In the genomic region with DNA sequence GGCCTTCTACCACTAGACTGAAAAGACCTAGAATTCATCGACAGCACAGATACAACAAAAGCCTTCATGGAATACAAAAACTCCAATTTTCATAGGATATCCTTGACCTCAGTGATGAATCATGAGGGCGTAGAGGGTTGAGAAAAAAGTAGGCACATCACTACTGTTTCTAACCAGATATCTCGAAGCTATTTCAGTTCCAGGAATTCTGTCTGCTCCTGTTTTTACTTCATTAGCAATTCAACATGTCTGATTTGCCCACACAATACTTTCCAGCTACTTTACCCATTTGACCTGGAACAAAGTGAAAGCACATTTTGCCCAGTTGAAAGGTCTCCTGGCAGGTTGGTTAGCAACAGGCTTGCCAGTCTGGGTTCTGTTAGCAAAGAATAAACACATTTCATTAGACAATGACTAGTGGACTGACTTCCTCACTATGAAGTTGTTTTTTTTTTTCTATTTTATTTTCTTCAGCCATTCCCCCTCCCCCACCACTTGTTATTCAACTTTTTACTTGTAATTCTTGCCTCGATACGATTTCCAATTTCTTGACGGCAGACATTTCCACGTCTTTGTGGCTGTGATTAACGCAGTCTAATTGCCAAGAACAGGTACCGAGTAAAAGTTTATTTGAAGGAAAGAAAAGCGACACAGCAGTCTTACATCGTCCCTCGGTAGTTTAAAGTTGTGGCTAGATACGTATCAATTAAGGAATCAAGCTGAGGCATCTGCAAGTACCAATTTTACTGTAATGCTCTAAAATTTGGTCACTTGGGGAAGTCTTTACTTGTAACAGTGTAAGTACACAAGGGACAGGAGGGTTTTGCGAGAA, we compare ENCODE assay signal across 8 cellular contexts. TPM values are rescaled to one million over a fixed set of nuclear protein-coding genes. Genes with fewer than 3 reads are reported as not detected.
DNase-seq lines count a peak whose midpoint lies in the region; ATAC-seq, FAIRE-seq and TF ChIP-seq lines count a peak whose summit lies in the region.

No MANE protein-coding gene starts in this region.

- H3K4me3 Mint-ChIP-seq in activated CD4-positive, alpha-beta memory T cell treated with anti-CD3 and anti-CD28 coated beads for 36 hours, result peak overlapping the region; percentile 94

- CTCF ChIA-PET in activated CD4-positive, alpha-beta memory T cell treated with anti-CD3 and anti-CD28 coated beads for 36 hours (lab: Charles Lee), result interaction anchor here (0.6 kb wide), 1 partner anchor 18 kb away, joined by 3 read pairs; no protein-coding TSS in a partner anchor

- H3K27me3 ChIP-seq in HL-60 (ENCODE audit: insufficient read depth, poor library complexity, severe bottlenecking) (no peaks in the 10 kb centered on the region), rectal smooth muscle tissue (ENCODE audit: control insufficient read depth, insufficient read depth, low read length) (no peaks in the 10 kb centered on the region)

- intact Hi-C loops in activated CD4-positive, alpha-beta memory T cell treated with anti-CD3 and anti-CD28 coated beads for 36 hours (cut with micrococcal nuclease), result loop anchor here (1.0 to 10.0 kb wide), 5 partner anchors 225 to 702 kb away; no protein-coding TSS in a partner anchor

- peaks cover 15% of the 10 kb centered on the region for H3K4me1 ChIP-seq in rectal smooth muscle tissue (ENCODE audit: control insufficient read depth, insufficient read depth, low read length)

- no peaks in the 10 kb centered on the region for H3K36me3 ChIP-seq in rectal smooth muscle tissue (ENCODE audit: control insufficient read depth, insufficient read depth, low read length)

- DNase-seq in CD1c-positive myeloid dendritic cell (ENCODE audit: extremely low spot score), result peak; percentile 71
- DNase-seq in HL-60 (ENCODE audit: low read depth in 1 of 2, low spot score in 1 of 2), result no peak
- DNase-seq in activated CD4-positive, alpha-beta memory T cell treated with anti-CD3 and anti-CD28 coated beads for 36 hours, result no peak
- DNase-seq in glomerular endothelial cell (ENCODE audit: extremely low read depth, low read depth, low spot score), result peak; percentile 61
- DNase-seq in occipital lobe (lab: John Stamatoyannopoulos, UW), result no peak
- DNase-seq in urothelium cell line (ENCODE audit: low spot score), result no peak

- TF ChIP-seq CTCF in HL-60 (IDR thresholded peaks at IDR 0.05; ENCODE audit: insufficient read depth, low read length), result no peak

- H3K36me3 Mint-ChIP-seq in activated CD4-positive, alpha-beta memory T cell treated with anti-CD3 and anti-CD28 coated beads for 36 hours, result no peaks in the 10 kb centered on the region

- H3K4me1 Mint-ChIP-seq in activated CD4-positive, alpha-beta memory T cell treated with anti-CD3 and anti-CD28 coated beads for 36 hours (ENCODE audit: low read depth), result peaks cover 41% of the 10 kb centered on the region

- no peak for FAIRE-seq in urothelium cell line (lab: Jason Lieb, UNC)

- H3K27me3 Mint-ChIP-seq in activated CD4-positive, alpha-beta memory T cell treated with anti-CD3 and anti-CD28 coated beads for 36 hours, result no peaks in the 10 kb centered on the region

- POLR2A ChIA-PET in activated CD4-positive, alpha-beta memory T cell treated with anti-CD3 and anti-CD28 coated beads for 36 hours (lab: Charles Lee), result interaction anchor here (0.7 to 0.9 kb wide), 2 partner anchors 23 to 199 kb away, joined by 3 read pairs; no protein-coding TSS in a partner anchor

- no peaks in the 10 kb centered on the region for H3K9me3 Mint-ChIP-seq in activated CD4-positive, alpha-beta memory T cell treated with anti-CD3 and anti-CD28 coated beads for 36 hours

- H3K4me3 ChIP-seq in HL-60 (replicated peaks; ENCODE audit: insufficient read depth, low read length), result peak overlapping the region; percentile 88
- H3K4me3 ChIP-seq in rectal smooth muscle tissue (ENCODE audit: low read length), result peak overlapping the region; percentile 82

- peak overlapping the region; percentile 68 for H3K9ac ChIP-seq in rectal smooth muscle tissue (ENCODE audit: low read length)

- H3K27ac Mint-ChIP-seq in activated CD4-positive, alpha-beta memory T cell treated with anti-CD3 and anti-CD28 coated beads for 36 hours, result peak overlapping the region; percentile 97

- no peak for ATAC-seq in HG03457 (IDR thresholded peaks at IDR 0.05; ENCODE audit: unreplicated experiment)

- peak overlapping the region; percentile 93 for H3K27ac ChIP-seq in HL-60 (replicated peaks)
- H3K27ac ChIP-seq in rectal smooth muscle tissue (ENCODE audit: low read depth, low read length), result peak overlapping the region; percentile 89

RNA-seq across cellular contexts. Expression of a gene that starts 4.0 kb away (rescaled TPM):
- total RNA-seq in activated CD4-positive, alpha-beta memory T cell treated with anti-CD3 and anti-CD28 coated beads for 36 hours, result 1 to 10 TPM; 4.7 to 5.1 TPM
- total RNA-seq in glomerular endothelial cell (20.2 and 25.0 TPM in 2 replicates), occipital lobe (1,084 TPM)

Comparison
In these comparisons a context has a peak if more than half of its experiments do, and no peak if none do; other contexts are left out.
1. DNase-seq: peak in CD1c-positive myeloid dendritic cell (single experiment) and glomerular endothelial cell (single experiment); none in HL-60 (0 of 2), activated CD4-positive, alpha-beta memory T cell treated with anti-CD3 and anti-CD28 coated beads for 36 hours (single experiment), occipital lobe (single experiment) and urothelium cell line (single experiment).
2. RNA of a gene that starts 4.0 kb away (total RNA-seq): 1,084 TPM in occipital lobe (single experiment); 20.2 to 25.0 TPM in glomerular endothelial cell and 4.7 to 5.1 TPM in activated CD4-positive, alpha-beta memory T cell treated with anti-CD3 and anti-CD28 coated beads for 36 hours; every median in the first group is over 10 times any median in the second.